ENCODE assay signal across 8 cellular contexts in genomic region chr1:82494117-82494516, GRCh38.
"Had no signal": no experiment of that assay in that cellular context is flagged by ENCODE, and none has a peak within 500 bp of the region (broad histone marks: within the 10 kb centered on the region; RNA-seq: fewer than 3 reads in every experiment).

No MANE protein-coding gene starts in this region.

- DNase-seq: IMR-90, KBM-7, KG1 had no signal

- H3K4me2 ChIP-seq: KMS-11 had no signal

- H3K9ac ChIP-seq: KMS-11 had no signal

- FAIRE-seq: HepG2, HTR-8/SVneo, K562 had no signal

- H3K27ac ChIP-seq: HL-60, KMS-11 had no signal

- H3K4me3 ChIP-seq: K562 had no signal

- ATAC-seq: HepG2, K562 had no signal
